ENCODE assay signal across 8 cellular contexts in genomic region chr14:32078030-32078793, GRCh38. TPM values are rescaled to one million over a fixed set of nuclear protein-coding genes. Genes with fewer than 3 reads are reported as not detected.
A peak's percentile ranks its signal among the peaks of the same experiment; 100 is the strongest.
DNase-seq lines count a peak whose midpoint lies in the region; ATAC-seq, FAIRE-seq and TF ChIP-seq lines count a peak whose summit lies in the region.

No MANE protein-coding gene starts in this region.

- POLR2A ChIA-PET in activated CD4-positive, alpha-beta T cell treated with anti-CD3 and anti-CD28 coated beads for 36 hours (lab: Charles Lee): interaction anchor here (0.6 to 0.9 kb wide), 2 partner anchors 128 to 1203 kb away, joined by 3 to 4 read pairs; no protein-coding TSS in a partner anchor
- POLR2A ChIA-PET in Panc1 (lab: Charles Lee): interaction anchor here (0.6 kb wide), 1 partner anchor 42 kb away, joined by 3 read pairs; no protein-coding TSS in a partner anchor

- H3K4me1 Mint-ChIP-seq in activated CD4-positive, alpha-beta T cell treated with anti-CD3 and anti-CD28 coated beads for 36 hours: peaks cover 43% of the 10 kb centered on the region
- peaks cover 33% of the 10 kb centered on the region for H3K4me1 Mint-ChIP-seq in stimulated activated effector memory CD8-positive, alpha-beta T cell treated with anti-CD3 and anti-CD28 coated beads, Interleukin-12 subunit alpha, Interleukin-12 subunit beta, amount 100 ng/mL, for 72 hours

- CTCF ChIA-PET in activated CD4-positive, alpha-beta T cell treated with anti-CD3 and anti-CD28 coated beads for 36 hours (lab: Charles Lee): interaction anchor here (0.6 to 1.4 kb wide), 4 partner anchors 23 to 177 kb away, joined by 3 to 6 read pairs (median 4); partner anchors contain the start of gene RNU6-8
- CTCF ChIA-PET in Panc1 (lab: Charles Lee): interaction anchor here (0.6 kb wide), 1 partner anchor 8 kb away, joined by 3 read pairs; no protein-coding TSS in a partner anchor

- peak overlapping the region; percentile 81 to 90 for H3K4me3 ChIP-seq in Panc1 (ENCODE audit: low read depth in 2 of 2, low read length in 2 of 2)
- H3K4me3 ChIP-seq in kidney (ENCODE audit: low read length in 2 of 2): peak overlapping the region; percentile 88 to 97

- peaks cover 2% of the 10 kb centered on the region for H3K27me3 Mint-ChIP-seq in activated CD4-positive, alpha-beta T cell treated with anti-CD3 and anti-CD28 coated beads for 36 hours

- DNase-seq in activated CD4-positive, alpha-beta T cell treated with anti-CD3 and anti-CD28 coated beads for 36 hours: peak; percentile 6
- DNase-seq in activated CD4-positive, alpha-beta T cell treated with anti-CD3 and anti-CD28 coated beads for 1 hour: no peak
- DNase-seq in HK-2 (ENCODE audit: unreplicated experiment): peak; percentile 38
- DNase-seq in Panc1 (ENCODE audit: low read depth, low spot score): no peak
- DNase-seq in caudate nucleus (lab: John Stamatoyannopoulos, UW): peak in 56 of 61 donors; percentile 4 to 68 (median 42)
- DNase-seq in kidney: peak; percentile 53
- DNase-seq in stimulated activated effector memory CD8-positive, alpha-beta T cell treated with anti-CD3 and anti-CD28 coated beads, Interleukin-12 subunit alpha, Interleukin-12 subunit beta, amount 100 ng/mL, for 72 hours (ENCODE audit: low spot score in 2 of 2): no peak

- TF ChIP-seq CTCF in Panc1 (IDR thresholded peaks at IDR 0.05) (no peak), kidney (IDR thresholded peaks at IDR 0.05; ENCODE audit: borderline replicate concordance, extremely low read depth, insufficient read depth) (no peak)

- H3K36me3 ChIP-seq in Panc1 (ENCODE audit: control insufficient read depth, insufficient read depth, low read length) (no peaks in the 10 kb centered on the region; the same call in 1 of the 2 replicates), kidney (ENCODE audit: control insufficient read depth in 1 of 2, insufficient read depth in 2 of 2, low read length in 2 of 2) (no peaks in the 10 kb centered on the region)

- H3K9me3 Mint-ChIP-seq in activated CD4-positive, alpha-beta T cell treated with anti-CD3 and anti-CD28 coated beads for 36 hours (ENCODE audit: low read depth): no peaks in the 10 kb centered on the region
- H3K9me3 Mint-ChIP-seq in stimulated activated effector memory CD8-positive, alpha-beta T cell treated with anti-CD3 and anti-CD28 coated beads, Interleukin-12 subunit alpha, Interleukin-12 subunit beta, amount 100 ng/mL, for 72 hours: no peaks in the 10 kb centered on the region

- peaks cover 20% of the 10 kb centered on the region for H3K4me1 ChIP-seq in Panc1 (ENCODE audit: control insufficient read depth, insufficient read depth, low read length)
- H3K4me1 ChIP-seq in kidney (ENCODE audit: control insufficient read depth in 1 of 2, insufficient read depth in 1 of 2, low read depth in 1 of 2, low read length in 2 of 2): peaks cover 8 to 16% of the 10 kb centered on the region in 2 donors

- H3K27me3 ChIP-seq in Panc1 (ENCODE audit: control insufficient read depth, insufficient read depth, low read length): no peaks in the 10 kb centered on the region

- H3K4me3 Mint-ChIP-seq in activated CD4-positive, alpha-beta T cell treated with anti-CD3 and anti-CD28 coated beads for 36 hours: peak overlapping the region; percentile 94
- peak overlapping the region; percentile 95 for H3K4me3 Mint-ChIP-seq in stimulated activated effector memory CD8-positive, alpha-beta T cell treated with anti-CD3 and anti-CD28 coated beads, Interleukin-12 subunit alpha, Interleukin-12 subunit beta, amount 100 ng/mL, for 72 hours

- no peak for ATAC-seq in activated CD4-positive, alpha-beta T cell treated with anti-CD3 and anti-CD28 coated beads for 36 hours
- no peak for ATAC-seq in Panc1
- ATAC-seq in stimulated activated effector memory CD8-positive, alpha-beta T cell treated with anti-CD3 and anti-CD28 coated beads, Interleukin-12 subunit alpha, Interleukin-12 subunit beta, amount 100 ng/mL, for 72 hours: no peak
- no peak for ATAC-seq in GM21723 (IDR thresholded peaks at IDR 0.05; ENCODE audit: unreplicated experiment)

- intact Hi-C loops in activated CD4-positive, alpha-beta T cell treated with anti-CD3 and anti-CD28 coated beads for 36 hours (cut with DNase I, micrococcal nuclease): loop anchor here (2.0 to 5.0 kb wide), 5 partner anchors 25 to 871 kb away; partner anchors contain the start of genes DTD2 (in 1 of the 2) and HECTD1 (in 1 of the 2)
- intact Hi-C loops in Panc1 (cut with micrococcal nuclease; ENCODE audit: unreplicated experiment) (loop anchor here (10.0 kb wide), 2 partner anchors 127 to 143 kb away; partner anchors contain the start of genes RNU6-7 and RNU6-8), kidney (cut with DNase I) (loop anchor here (10.0 kb wide), 1 partner anchor 153 kb away; no protein-coding TSS in a partner anchor)

- FAIRE-seq in kidney (lab: Jason Lieb, UNC): no peak

- H3K27ac ChIP-seq in Panc1 (ENCODE audit: low read length) (peak overlapping the region; percentile 91), caudate nucleus (ENCODE audit: low read depth, low read length) (peak overlapping the region; percentile 98), kidney (ENCODE audit: low read depth in 2 of 2, low read length in 2 of 2) (peak overlapping the region; percentile 96 to 99)

- H3K9me3 ChIP-seq in Panc1 (ENCODE audit: control insufficient read depth, insufficient read depth, low read depth, low read length) (no peaks in the 10 kb centered on the region), kidney (ENCODE audit: control insufficient read depth in 1 of 2, low read length in 2 of 2) (no peaks in the 10 kb centered on the region)

- in situ Hi-C loops in Panc1 (cut with HindIII; ENCODE audit: low pct_unique_long_range_greater_than_20kb, low sequenced_read_pairs): no loop called here

- BruUV-seq in Panc1 (replicated peaks; lab: Mats Ljungman, UMichigan): no TSS peak

- peak overlapping the region; percentile 81 to 95 for H3K9ac ChIP-seq in kidney (ENCODE audit: low read length in 2 of 2)

- H3K27ac Mint-ChIP-seq in activated CD4-positive, alpha-beta T cell treated with anti-CD3 and anti-CD28 coated beads for 36 hours: peak overlapping the region; percentile 92
- H3K27ac Mint-ChIP-seq in stimulated activated effector memory CD8-positive, alpha-beta T cell treated with anti-CD3 and anti-CD28 coated beads, Interleukin-12 subunit alpha, Interleukin-12 subunit beta, amount 100 ng/mL, for 72 hours: peak overlapping the region; percentile 86

- H3K36me3 Mint-ChIP-seq in activated CD4-positive, alpha-beta T cell treated with anti-CD3 and anti-CD28 coated beads for 36 hours (ENCODE audit: low read depth): no peaks in the 10 kb centered on the region
- H3K36me3 Mint-ChIP-seq in stimulated activated effector memory CD8-positive, alpha-beta T cell treated with anti-CD3 and anti-CD28 coated beads, Interleukin-12 subunit alpha, Interleukin-12 subunit beta, amount 100 ng/mL, for 72 hours: peaks cover 17% of the 10 kb centered on the region

RNA-seq across cellular contexts. Expression of gene ARHGAP5, which starts 1.1 kb away (rescaled TPM):
- 10 to 100 TPM; 40.1 to 45.6 TPM for total RNA-seq in activated CD4-positive, alpha-beta T cell treated with anti-CD3 and anti-CD28 coated beads for 36 hours
- total RNA-seq in Panc1 (2021; ENCODE audit: unreplicated experiment) (63.0 TPM), kidney (142 TPM)
- polyA plus RNA-seq in Panc1 (2012; ENCODE audit: insufficient read length): 11.1 TPM
- 17.7 TPM for polyA plus RNA-seq in kidney (ENCODE audit: insufficient read depth, low read depth, low replicate concordance)

Comparison
In these comparisons a context has a peak if more than half of its experiments do, and no peak if none do; other contexts are left out.
1. DNase-seq: peak in activated CD4-positive, alpha-beta T cell treated with anti-CD3 and anti-CD28 coated beads for 36 hours (single experiment), HK-2 (single experiment), caudate nucleus (56 of 61) and kidney (single experiment); none in activated CD4-positive, alpha-beta T cell treated with anti-CD3 and anti-CD28 coated beads for 1 hour (single experiment), Panc1 (single experiment) and stimulated activated effector memory CD8-positive, alpha-beta T cell treated with anti-CD3 and anti-CD28 coated beads, Interleukin-12 subunit alpha, Interleukin-12 subunit beta, amount 100 ng/mL, for 72 hours (0 of 2).
2. Peak in every context shown above with its lines, with median percentiles within 50 percentile points of each other: H3K27ac ChIP-seq.